Comparison of ENCODE assay signal across 8 cellular contexts in genomic region chr6:149082320-149082719, GRCh38.
DNase-seq lines count a peak whose midpoint lies in the region; ATAC-seq and TF ChIP-seq lines count a peak whose summit lies in the region.

No MANE protein-coding gene starts in this region.

- H3K79me2 ChIP-seq in GM23248 (ENCODE audit: insufficient read depth), result no peaks in the 10 kb centered on the region

- H2AFZ ChIP-seq in GM23248, result no peak overlapping the region

- no peak overlapping the region for H3K4me3 ChIP-seq in GM23248
- no peak overlapping the region for H3K4me3 ChIP-seq in NB4 (ENCODE audit: low read depth, low read length)
- no peak overlapping the region for H3K4me3 ChIP-seq in aorta (ENCODE audit: low read length in 2 of 2)

- DNase-seq in DMS153 treated with DMSO at 0.1 percent for 48 hours (lab: John Stamatoyannopoulos, UW; ENCODE audit: unreplicated experiment) (peak; percentile 57), GM23248 (peak; percentile 81), NB4 (ENCODE audit: low read depth) (peak; percentile 84), head of caudate nucleus (peak; percentile 52 to 93 (median 85)), posterior vena cava (ENCODE audit: low spot score) (peak; percentile 90), aorta (peak; percentile 88 to 90)
- peak; percentile 87 for DNase-seq in activated naive CD4-positive, alpha-beta T cell treated with anti-CD3 and anti-CD28 coated beads, Interleukin-2, amount 50 U/mL, for 16 hours

- in situ Hi-C loops in GM23248 (cut with MboI), result no loop called here

- H3K4me2 ChIP-seq in GM23248 (ENCODE audit: unreplicated experiment), result no peak overlapping the region

- intact Hi-C loops in head of caudate nucleus (cut with DNase I), result loop anchor here (5.0 kb wide), 1 partner anchor 350 kb away; no protein-coding TSS in a partner anchor
- intact Hi-C loops in posterior vena cava (cut with DNase I), result loop anchor here in 1 of 2 donors (5.0 kb wide), 1 partner anchor 345 kb away; no protein-coding TSS in a partner anchor
- intact Hi-C loops in aorta (cut with DNase I), result loop anchor here (2.0 to 10.0 kb wide), 7 partner anchors 45 to 435 kb away; partner anchors contain the start of gene TAB2 (in 1 of the 2)

- H3K27me3 ChIP-seq in GM23248 (replicated peaks; ENCODE audit: insufficient read depth) (no peaks in the 10 kb centered on the region), aorta (ENCODE audit: control insufficient read depth in 1 of 2, insufficient read depth in 2 of 2, low read length in 1 of 2) (no peaks in the 10 kb centered on the region)

- H3K36me3 ChIP-seq in GM23248 (ENCODE audit: low read depth) (no peaks in the 10 kb centered on the region), aorta (ENCODE audit: control insufficient read depth in 1 of 2, insufficient read depth in 2 of 2, low read length in 1 of 2) (no peaks in the 10 kb centered on the region)

- no peak for TF ChIP-seq POLR2A in NB4 (IDR thresholded peaks at IDR 0.05; ENCODE audit: extremely low read depth, insufficient read length)

- no peaks in the 10 kb centered on the region for H4K20me1 ChIP-seq in GM23248 (ENCODE audit: insufficient read depth)

- peaks cover 32% of the 10 kb centered on the region for H3F3A ChIP-seq in GM23248 (ENCODE audit: insufficient read depth)

- ATAC-seq in SK-N-SH treated with all-trans-retinoic acid at 6 μM for 48 hours (peak; percentile 84), aorta (ENCODE audit: low FRiP score) (peak; percentile 66)

- H3K9ac ChIP-seq in GM23248, result no peak overlapping the region

- no peaks in the 10 kb centered on the region for H3K9me3 ChIP-seq in GM23248 (ENCODE audit: low read depth)
- no peaks in the 10 kb centered on the region for H3K9me3 ChIP-seq in aorta (ENCODE audit: control insufficient read depth, low read length)

- no peaks in the 10 kb centered on the region for H3K9me2 ChIP-seq in GM23248 (ENCODE audit: insufficient read depth)

- H3K4me1 ChIP-seq in GM23248 (ENCODE audit: insufficient read depth) (peaks cover 27% of the 10 kb centered on the region), aorta (ENCODE audit: control insufficient read depth in 1 of 2, insufficient read depth in 2 of 2, low read length in 2 of 2) (peaks cover 3 to 10% of the 10 kb centered on the region in 2 donors)

- 35 to 38% methylated on average over 6 of the region's 6 CpGs for WGBS in GM23248 (ENCODE audit: low coverage in 1 of 2, low lambda C conversion rate in 2 of 2, missing lambda C conversion rate in 2 of 2), 2 experiments
- 31 to 36% methylated on average over 6 of the region's 6 CpGs for WGBS in aorta, 2 donors

- TF ChIP-seq CTCF in NB4 (IDR thresholded peaks at IDR 0.05; ENCODE audit: low read depth, low read length), result peak; percentile 76

- no peak overlapping the region for H3K27ac ChIP-seq in GM23248
- H3K27ac ChIP-seq in aorta (ENCODE audit: low read depth in 1 of 2, low read length in 2 of 2), result no peak overlapping the region

TF ChIP-seq in SK-N-SH treated with all-trans-retinoic acid at 6 μM for 48 hours, 23 proteins besides CTCF, POLR2A, EP300 and RAD21:
- TF ChIP-seq PATZ1 (CRISPR knock-in tag; IDR thresholded peaks at IDR 0.05; ENCODE audit: borderline replicate concordance) (no peak), TSHZ2 (CRISPR knock-in tag; IDR thresholded peaks at IDR 0.05) (no peak), ESRRG (CRISPR knock-in tag; IDR thresholded peaks at IDR 0.05) (no peak), ZNF70 (CRISPR knock-in tag; IDR thresholded peaks at IDR 0.05) (no peak), CSDC2 (CRISPR knock-in tag; IDR thresholded peaks at IDR 0.05) (no peak), SNAI2 (CRISPR knock-in tag; IDR thresholded peaks at IDR 0.05) (no peak), TCF4 (CRISPR knock-in tag; IDR thresholded peaks at IDR 0.05; ENCODE audit: borderline replicate concordance) (no peak), GLIS3 (CRISPR knock-in tag; IDR thresholded peaks at IDR 0.05) (no peak), ZNF565 (CRISPR knock-in tag; conservative IDR thresholded peaks at IDR 0.05; ENCODE audit: low read depth) (no peak), ZFP3 (CRISPR knock-in tag; IDR thresholded peaks at IDR 0.05) (no peak), OSR1 (CRISPR knock-in tag; IDR thresholded peaks at IDR 0.05) (no peak), ZFP30 (CRISPR knock-in tag; IDR thresholded peaks at IDR 0.05) (no peak), ARNTL (CRISPR knock-in tag; IDR thresholded peaks at IDR 0.05; ENCODE audit: borderline replicate concordance, low read depth) (no peak), ISL1 (CRISPR knock-in tag; IDR thresholded peaks at IDR 0.05) (no peak)
- TF ChIP-seq, protein P1, sequence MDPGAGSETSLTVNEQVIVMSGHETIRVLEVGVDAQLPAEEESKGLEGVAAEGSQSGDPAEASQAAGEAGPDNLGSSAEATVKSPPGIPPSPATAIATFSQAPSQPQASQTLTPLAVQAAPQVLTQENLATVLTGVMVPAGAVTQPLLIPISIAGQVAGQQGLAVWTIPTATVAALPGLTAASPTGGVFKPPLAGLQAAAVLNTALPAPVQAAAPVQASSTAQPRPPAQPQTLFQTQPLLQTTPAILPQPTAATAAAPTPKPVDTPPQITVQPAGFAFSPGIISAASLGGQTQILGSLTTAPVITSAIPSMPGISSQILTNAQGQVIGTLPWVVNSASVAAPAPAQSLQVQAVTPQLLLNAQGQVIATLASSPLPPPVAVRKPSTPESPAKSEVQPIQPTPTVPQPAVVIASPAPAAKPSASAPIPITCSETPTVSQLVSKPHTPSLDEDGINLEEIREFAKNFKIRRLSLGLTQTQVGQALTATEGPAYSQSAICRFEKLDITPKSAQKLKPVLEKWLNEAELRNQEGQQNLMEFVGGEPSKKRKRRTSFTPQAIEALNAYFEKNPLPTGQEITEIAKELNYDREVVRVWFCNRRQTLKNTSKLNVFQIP (CRISPR knock-in tag; IDR thresholded peaks at IDR 0.05; ENCODE audit: borderline replicate concordance, low read depth), result no peak
- TF ChIP-seq, protein P2, sequence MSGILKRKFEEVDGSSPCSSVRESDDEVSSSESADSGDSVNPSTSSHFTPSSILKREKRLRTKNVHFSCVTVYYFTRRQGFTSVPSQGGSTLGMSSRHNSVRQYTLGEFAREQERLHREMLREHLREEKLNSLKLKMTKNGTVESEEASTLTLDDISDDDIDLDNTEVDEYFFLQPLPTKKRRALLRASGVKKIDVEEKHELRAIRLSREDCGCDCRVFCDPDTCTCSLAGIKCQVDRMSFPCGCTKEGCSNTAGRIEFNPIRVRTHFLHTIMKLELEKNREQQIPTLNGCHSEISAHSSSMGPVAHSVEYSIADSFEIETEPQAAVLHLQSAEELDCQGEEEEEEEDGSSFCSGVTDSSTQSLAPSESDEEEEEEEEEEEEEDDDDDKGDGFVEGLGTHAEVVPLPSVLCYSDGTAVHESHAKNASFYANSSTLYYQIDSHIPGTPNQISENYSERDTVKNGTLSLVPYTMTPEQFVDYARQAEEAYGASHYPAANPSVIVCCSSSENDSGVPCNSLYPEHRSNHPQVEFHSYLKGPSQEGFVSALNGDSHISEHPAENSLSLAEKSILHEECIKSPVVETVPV (CRISPR knock-in tag; IDR thresholded peaks at IDR 0.05), result no peak
